Comparison of ENCODE assay signal across 13 cellular contexts in genomic region chr5:75167345-75167744, GRCh38.
A peak's percentile ranks its signal among the peaks of the same experiment; 100 is the strongest.
DNase-seq lines count a peak whose midpoint lies in the region; TF ChIP-seq lines count a peak whose summit lies in the region.
"Had no signal": no experiment of that assay in that cellular context is flagged by ENCODE, and none has a peak within 500 bp of the region (broad histone marks: within the 10 kb centered on the region; RNA-seq: fewer than 3 reads in every experiment).

No MANE protein-coding gene starts in this region.

- H3K27me3 ChIP-seq in sigmoid colon, result no peaks in the 10 kb centered on the region
- H3K27me3 ChIP-seq: stomach had no signal

- in situ Hi-C loops in ACHN (cut with HindIII; ENCODE audit: low pct_ligation_motif_present, low pct_unique_long_range_greater_than_20kb, low sequenced_read_pairs) (no loop called here), GM13977 (cut with MboI; ENCODE audit: low pct_unique_long_range_greater_than_20kb, low sequenced_read_pairs, unreplicated experiment) (no loop called here)

- no peak for TF ChIP-seq CTCF in GM13977 (IDR thresholded peaks at IDR 0.05; ENCODE audit: extremely low read depth, insufficient read depth, missing control alignments)
- TF ChIP-seq CTCF in sigmoid colon (IDR thresholded peaks at IDR 0.05), result no peak

- H3K9me3 ChIP-seq in sigmoid colon, result no peaks in the 10 kb centered on the region

- DNase-seq in ACHN (peak; percentile 29), GM13977 (ENCODE audit: low spot score) (peak; percentile 4), RKO (ENCODE audit: low spot score) (peak; percentile 57), fibroblast of peridontal ligament (ENCODE audit: extremely low read depth) (peak; percentile 1), sigmoid colon (no peak), mucosa of gallbladder (ENCODE audit: low spot score) (no peak), NCI-H345 (lab: John Stamatoyannopoulos, UW) (no peak)
- no peak for DNase-seq in activated CD4-positive, alpha-beta T cell treated with anti-CD3 and anti-CD28 coated beads for 48 hours
- DNase-seq: activated effector memory CD4-positive, alpha-beta T cell treated with anti-CD3 and anti-CD28 coated beads, Interleukin-2, amount 50 U/mL, for 16 hours; CD4-positive, alpha-beta T cell; NCI-H1436; stimulated activated CD4-positive, alpha-beta T cell treated with anti-CD3 and anti-CD28 coated beads, Interleukin-1b, Interleukin-23, amount 100 ng/mL, for 48 hours; stomach had no signal

- TF ChIP-seq POLR2A in sigmoid colon (IDR thresholded peaks at IDR 0.05), result no peak

- H3K36me3 ChIP-seq in sigmoid colon, result no peaks in the 10 kb centered on the region
- H3K36me3 ChIP-seq: stomach had no signal

- H3K4me1 ChIP-seq in sigmoid colon, result no peaks in the 10 kb centered on the region

- no peak overlapping the region for H3K4me3 ChIP-seq in sigmoid colon
- H3K4me3 ChIP-seq: stomach had no signal

- intact Hi-C loops in sigmoid colon (cut with DNase I), result no loop called here

- TF ChIP-seq EP300 in sigmoid colon (IDR thresholded peaks at IDR 0.05), result no peak

- H3K27ac ChIP-seq in sigmoid colon, result no peak overlapping the region
- H3K27ac ChIP-seq: stomach had no signal

Comparison
In these comparisons a context has a peak if more than half of its experiments do, and no peak if none do; other contexts are left out.
1. DNase-seq: peak in ACHN (single experiment), GM13977 (single experiment), RKO (single experiment) and fibroblast of peridontal ligament (single experiment); none in sigmoid colon (single experiment), activated CD4-positive, alpha-beta T cell treated with anti-CD3 and anti-CD28 coated beads for 48 hours (single experiment), mucosa of gallbladder (single experiment) and NCI-H345 (single experiment).